ENCODE assay signal across 19 cellular contexts in the genomic region with DNA sequence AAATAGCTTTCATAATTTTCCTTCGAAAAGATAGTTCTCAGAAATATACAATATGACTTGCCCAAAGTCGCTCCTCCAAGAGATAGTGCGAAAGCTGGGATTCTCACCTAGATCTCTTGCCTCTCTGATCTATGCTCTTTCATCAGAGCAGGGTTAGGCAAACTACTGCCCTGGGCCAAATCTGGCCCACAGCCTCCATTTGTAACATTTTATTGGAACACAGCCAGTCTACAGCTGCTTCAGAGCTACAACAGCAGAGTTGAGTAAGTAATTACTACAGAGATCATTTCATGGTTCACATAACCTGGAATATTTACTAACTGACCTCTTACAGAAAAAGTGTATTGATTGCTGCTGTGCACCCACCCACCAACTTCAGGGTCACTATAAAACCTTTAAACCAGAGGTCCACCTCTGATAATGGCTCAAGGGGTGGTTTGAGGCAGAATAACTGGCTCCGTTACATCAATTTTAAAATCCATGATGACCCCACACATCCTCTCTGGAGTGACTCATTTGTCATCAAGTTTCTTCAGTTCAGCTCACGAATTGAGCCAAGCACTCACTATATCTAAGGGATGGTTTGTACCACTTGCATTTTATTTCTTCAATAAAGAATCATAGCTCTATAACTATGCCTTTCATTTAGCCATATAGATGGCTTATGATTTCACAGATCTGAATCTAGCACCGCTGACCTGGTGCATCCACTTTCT.
DNase-seq lines count a peak whose midpoint lies in the region; ATAC-seq and TF ChIP-seq lines count a peak whose summit lies in the region.
"Had no signal": no experiment of that assay in that cellular context is flagged by ENCODE, and none has a peak within 500 bp of the region (broad histone marks: within the 10 kb centered on the region; RNA-seq: fewer than 3 reads in every experiment).

No MANE protein-coding gene starts in this region.

- no peak overlapping the region for H3K27ac ChIP-seq in endodermal cell (ENCODE audit: low read depth, low read length)
- H3K27ac ChIP-seq in mesendoderm (ENCODE audit: low read depth, low read length), result no peak overlapping the region
- H3K27ac ChIP-seq: ascending aorta, coronary artery, PC-9 had no signal

- H2BK120ac ChIP-seq in mesendoderm (ENCODE audit: low read depth, low read length), result no peak overlapping the region

- no peak overlapping the region for H3K56ac ChIP-seq in mesendoderm (ENCODE audit: low read length)

- H2AK5ac ChIP-seq in mesendoderm (ENCODE audit: low read length), result no peak overlapping the region

- no peaks in the 10 kb centered on the region for H3K79me1 ChIP-seq in mesendoderm (ENCODE audit: low read length)

- H2BK5ac ChIP-seq in mesendoderm (ENCODE audit: low read length), result no peak overlapping the region

- no peak overlapping the region for H4K5ac ChIP-seq in mesendoderm (ENCODE audit: low read length)

- DNase-seq in EL (peak; percentile 21), NCI-H1694 treated with DMSO at 0.1 percent for 48 hours (lab: John Stamatoyannopoulos, UW) (peak; percentile 4), endodermal cell (no peak), mesendoderm (no peak), ACHN (no peak), nephron progenitor cell (no peak)
- DNase-seq in activated CD4-positive, alpha-beta T cell treated with anti-CD3 and anti-CD28 coated beads for 1 hour, result no peak
- DNase-seq: activated CD4-positive, alpha-beta T cell treated with anti-CD3 and anti-CD28 coated beads for 36 hours; activated gamma-delta T cell; AML-193; COR-L47; natural killer cell; NCI-H2081 treated with DMSO at 0.1 percent for 48 hours; NCI-H526 treated with DMSO at 0.1 percent for 48 hours; PC-9 had no signal

- peak overlapping the region; percentile 39 for H3K4me3 ChIP-seq in endodermal cell (ENCODE audit: low read length)
- no peak overlapping the region for H3K4me3 ChIP-seq in mesendoderm (ENCODE audit: low read length)
- H3K4me3 ChIP-seq: ascending aorta, coronary artery, PC-9 had no signal

- H3K9ac ChIP-seq in endodermal cell (ENCODE audit: extremely low read depth, low read length, poor library complexity, severe bottlenecking) (no peak overlapping the region), mesendoderm (ENCODE audit: low read length) (no peak overlapping the region)

- H3K9me3 Mint-ChIP-seq in endodermal cell (no peaks in the 10 kb centered on the region), nephron progenitor cell (no peaks in the 10 kb centered on the region)
- H3K9me3 Mint-ChIP-seq: IgD-negative memory B cell had no signal

- no peaks in the 10 kb centered on the region for H3K36me3 ChIP-seq in endodermal cell (ENCODE audit: control insufficient read depth, insufficient read depth, low read length)
- no peaks in the 10 kb centered on the region for H3K36me3 ChIP-seq in mesendoderm (ENCODE audit: control insufficient read depth, insufficient read depth, low read length)
- H3K36me3 ChIP-seq: ascending aorta had no signal

- no peak overlapping the region for H4K8ac ChIP-seq in mesendoderm (ENCODE audit: low read depth, low read length)

- H3K27me3 ChIP-seq in endodermal cell (ENCODE audit: control insufficient read depth, insufficient read depth, low read length, poor library complexity, severe bottlenecking) (no peaks in the 10 kb centered on the region), mesendoderm (ENCODE audit: insufficient read depth, low read length, poor library complexity) (no peaks in the 10 kb centered on the region)
- H3K27me3 ChIP-seq: ascending aorta had no signal

- H3K4ac ChIP-seq in mesendoderm (ENCODE audit: low read depth, low read length), result no peak overlapping the region

- TF ChIP-seq CTCF in endodermal cell (conservative IDR thresholded peaks at IDR 0.05) (no peak), nephron progenitor cell (IDR thresholded peaks at IDR 0.05) (no peak)

- ATAC-seq in GM21786 (IDR thresholded peaks at IDR 0.05; ENCODE audit: unreplicated experiment), result no peak
- ATAC-seq: activated CD4-positive, alpha-beta T cell treated with anti-CD3 and anti-CD28 coated beads for 36 hours; natural killer cell had no signal

- H3K4me1 ChIP-seq in endodermal cell (ENCODE audit: control insufficient read depth, insufficient read depth, low read length) (no peaks in the 10 kb centered on the region), mesendoderm (ENCODE audit: control insufficient read depth, low read depth, low read length) (no peaks in the 10 kb centered on the region)
- H3K4me1 ChIP-seq: ascending aorta had no signal

- H3K36me3 Mint-ChIP-seq in endodermal cell (ENCODE audit: low read depth), result no peaks in the 10 kb centered on the region
- no peaks in the 10 kb centered on the region for H3K36me3 Mint-ChIP-seq in nephron progenitor cell (ENCODE audit: low read depth)
- H3K36me3 Mint-ChIP-seq: IgD-negative memory B cell, natural killer cell had no signal

- peak overlapping the region; percentile 36 for H2BK15ac ChIP-seq in mesendoderm (replicated peaks; ENCODE audit: low read depth)

- no peak overlapping the region for H3K27ac Mint-ChIP-seq in endodermal cell
- no peak overlapping the region for H3K27ac Mint-ChIP-seq in nephron progenitor cell
- H3K27ac Mint-ChIP-seq: activated CD4-positive, alpha-beta T cell treated with anti-CD3 and anti-CD28 coated beads for 36 hours; IgD-negative memory B cell; natural killer cell had no signal

- no peak overlapping the region for H3K18ac ChIP-seq in mesendoderm (ENCODE audit: low read length)

- H3K9me3 ChIP-seq in endodermal cell (ENCODE audit: control insufficient read depth, low read length), result peaks cover 63% of the 10 kb centered on the region
- H3K9me3 ChIP-seq: ascending aorta had no signal

- no peak overlapping the region for H3K23ac ChIP-seq in mesendoderm (ENCODE audit: low read length)

- WGBS in endodermal cell (ENCODE audit: insufficient coverage in 1 of 2, insufficient read length in 1 of 2), 2 experiments, result 77 to 80% methylated on average over 4 to 6 of the region's 6 CpGs
- WGBS in mesendoderm (ENCODE audit: extremely low coverage, insufficient coverage, low lambda C conversion rate), result no CpG with 5 or more reads among the region's 6 CpGs

- H3K4me3 Mint-ChIP-seq in endodermal cell (no peak overlapping the region), nephron progenitor cell (no peak overlapping the region)
- H3K4me3 Mint-ChIP-seq: activated CD4-positive, alpha-beta T cell treated with anti-CD3 and anti-CD28 coated beads for 36 hours; IgD-negative memory B cell; natural killer cell had no signal

- no peak overlapping the region for H3K4me2 ChIP-seq in mesendoderm (ENCODE audit: low read length)
- H3K4me2 ChIP-seq: PC-9 had no signal

- H3K79me2 ChIP-seq in mesendoderm (ENCODE audit: control insufficient read depth, insufficient read depth, low read length), result no peaks in the 10 kb centered on the region

- H3K27me3 Mint-ChIP-seq in endodermal cell (ENCODE audit: insufficient read depth), result peaks cover 18% of the 10 kb centered on the region
- H3K27me3 Mint-ChIP-seq in nephron progenitor cell (ENCODE audit: low read depth, poor library complexity), result peaks cover 4% of the 10 kb centered on the region
- H3K27me3 Mint-ChIP-seq: activated CD4-positive, alpha-beta T cell treated with anti-CD3 and anti-CD28 coated beads for 36 hours had no signal

- in situ Hi-C loops in ACHN (cut with HindIII; ENCODE audit: low pct_ligation_motif_present, low pct_unique_long_range_greater_than_20kb, low sequenced_read_pairs), result no loop called here

- H3K4me1 Mint-ChIP-seq in endodermal cell (peaks cover 34% of the 10 kb centered on the region), nephron progenitor cell (peaks cover 22% of the 10 kb centered on the region)
- H3K4me1 Mint-ChIP-seq: activated CD4-positive, alpha-beta T cell treated with anti-CD3 and anti-CD28 coated beads for 36 hours; natural killer cell had no signal

Comparison
In these comparisons a context has a peak if more than half of its experiments do, and no peak if none do; other contexts are left out.
1. DNase-seq: peak in EL (single experiment) and NCI-H1694 treated with DMSO at 0.1 percent for 48 hours (single experiment); none in endodermal cell (single experiment), mesendoderm (single experiment), ACHN (single experiment), nephron progenitor cell (single experiment) and activated CD4-positive, alpha-beta T cell treated with anti-CD3 and anti-CD28 coated beads for 1 hour (single experiment).